Comparison of ENCODE assay signal across 13 cellular contexts in the genomic region with DNA sequence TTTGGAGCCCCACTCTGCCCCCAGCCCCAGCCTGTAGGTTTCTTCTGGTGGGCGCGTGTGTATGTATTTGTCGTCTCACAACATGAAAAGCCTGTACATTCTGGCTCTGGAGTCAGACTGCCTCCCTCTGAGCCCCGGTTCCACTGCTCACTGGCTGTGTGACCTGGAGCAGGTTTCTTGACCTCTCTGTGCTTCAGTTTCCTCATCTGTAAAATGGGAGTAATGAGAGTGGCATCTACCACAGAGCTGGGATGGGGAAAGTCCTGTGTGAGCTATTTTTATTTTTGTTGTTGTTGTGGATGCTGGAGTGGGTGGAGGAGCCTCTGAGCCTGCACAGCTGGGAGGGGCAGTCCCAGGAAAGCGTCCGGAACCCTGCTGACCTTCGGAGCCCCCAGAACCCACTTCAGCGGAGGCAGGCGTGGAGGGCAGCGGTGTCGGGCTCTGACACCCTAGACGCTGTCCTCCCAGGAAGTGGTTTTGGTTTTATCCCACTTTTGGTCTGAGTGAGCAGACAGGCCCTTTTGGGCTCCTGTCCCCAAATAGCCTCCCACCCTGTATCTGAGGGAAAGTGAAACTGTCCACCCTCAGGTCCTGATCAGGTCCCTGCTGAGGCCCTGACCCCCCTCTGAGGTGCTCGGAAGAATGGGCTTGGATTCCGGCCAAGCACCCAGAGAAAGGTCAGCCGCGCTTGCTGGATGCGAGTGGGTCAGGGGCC.
DNase-seq lines count a peak whose midpoint lies in the region; ATAC-seq, FAIRE-seq and TF ChIP-seq lines count a peak whose summit lies in the region.
"Had no signal": no experiment of that assay in that cellular context is flagged by ENCODE, and none has a peak within 500 bp of the region (broad histone marks: within the 10 kb centered on the region; RNA-seq: fewer than 3 reads in every experiment).

No MANE protein-coding gene starts in this region.

- H3K27ac ChIP-seq in SJCRH30 (peak overlapping the region; percentile 30), colonic mucosa (no peak overlapping the region)

- H3K4me3 Mint-ChIP-seq in natural killer cell = peak overlapping the region; percentile 69
- H3K4me3 Mint-ChIP-seq in T-cell = no peak overlapping the region
- H3K4me3 Mint-ChIP-seq: activated naive CD4-positive, alpha-beta T cell treated with anti-CD3 and anti-CD28 coated beads, Interleukin-2, amount 50 U/mL, for 24 hours; T-helper 1 cell treated with Interleukin-12 subunit alpha and Interleukin-12 subunit beta and Interleukin-4 antibody, amounts not matched to agents 30 μg/mL and 1 μg/mL, for 36 hours had no signal

- no peaks in the 10 kb centered on the region for H3K9me3 ChIP-seq in SJCRH30 (replicated peaks)
- no peaks in the 10 kb centered on the region for H3K9me3 ChIP-seq in colonic mucosa

- intact Hi-C loops in natural killer cell (cut with micrococcal nuclease) (no loop called here), colonic mucosa (cut with DNase I) (no loop called here)

- TF ChIP-seq POLR2A in H54 (IDR thresholded peaks at IDR 0.05; ENCODE audit: low read depth, low read length) = no peak

- H3K4me3 ChIP-seq in SJCRH30 (no peak overlapping the region), colonic mucosa (no peak overlapping the region)

- ATAC-seq in GM18873 (IDR thresholded peaks at IDR 0.05; ENCODE audit: low FRiP score, unreplicated experiment) (peak; percentile 52), HG02798 (IDR thresholded peaks at IDR 0.05; ENCODE audit: poor library complexity, unreplicated experiment) (peak; percentile 59), natural killer cell (peak in 1 of 3 donors; percentile 57), GM21717 (IDR thresholded peaks at IDR 0.05; ENCODE audit: unreplicated experiment) (no peak), T-cell (replicated peaks in 1 of 4) (no peak)

- DNase-seq in SJCRH30 (peak; percentile 36 to 58), natural killer cell (no peak), colonic mucosa (no peak), T-cell (no peak), H54 (ENCODE audit: insufficient read length, low spot score) (no peak)
- DNase-seq: activated CD4-positive, alpha-beta T cell treated with anti-CD3 and anti-CD28 coated beads, Interleukin-2, amount 50 U/mL, for 48 hours; EL; NCI-H187 treated with DMSO at 0.1 percent for 48 hours had no signal

- CTCF ChIA-PET in T-cell (lab: Charles Lee) = interaction anchor here in 1 of 2 donors (0.6 kb wide), 1 partner anchor 17 kb away, joined by 4 read pairs; no protein-coding TSS in a partner anchor

- no peaks in the 10 kb centered on the region for H3K27me3 Mint-ChIP-seq in natural killer cell (ENCODE audit: low read depth in 2 of 2)
- no peaks in the 10 kb centered on the region for H3K27me3 Mint-ChIP-seq in T-cell
- H3K27me3 Mint-ChIP-seq: activated naive CD4-positive, alpha-beta T cell treated with anti-CD3 and anti-CD28 coated beads, Interleukin-2, amount 50 U/mL, for 24 hours had no signal

- POLR2A ChIA-PET in T-cell (lab: Charles Lee) = interaction anchor here in 1 of 2 donors (0.7 kb wide), 1 partner anchor 564 kb away, joined by 3 read pairs; no protein-coding TSS in a partner anchor

- H3K4me1 ChIP-seq in SJCRH30 = peaks cover 28% of the 10 kb centered on the region
- no peaks in the 10 kb centered on the region for H3K4me1 ChIP-seq in colonic mucosa

- TF ChIP-seq CTCF in natural killer cell (IDR thresholded peaks at IDR 0.05) = no peak
- no peak for TF ChIP-seq CTCF in colonic mucosa (IDR thresholded peaks at IDR 0.05)

- H3K9me3 Mint-ChIP-seq in natural killer cell (no peaks in the 10 kb centered on the region), T-cell (no peaks in the 10 kb centered on the region)
- H3K9me3 Mint-ChIP-seq: activated naive CD4-positive, alpha-beta T cell treated with anti-CD3 and anti-CD28 coated beads, Interleukin-2, amount 50 U/mL, for 24 hours; T-helper 1 cell treated with Interleukin-12 subunit alpha and Interleukin-12 subunit beta and Interleukin-4 antibody, amounts not matched to agents 30 μg/mL and 1 μg/mL, for 36 hours had no signal

- H3K36me3 Mint-ChIP-seq in natural killer cell (no peaks in the 10 kb centered on the region), T-cell (no peaks in the 10 kb centered on the region)
- H3K36me3 Mint-ChIP-seq: activated naive CD4-positive, alpha-beta T cell treated with anti-CD3 and anti-CD28 coated beads, Interleukin-2, amount 50 U/mL, for 24 hours had no signal

- H3K27me3 ChIP-seq in SJCRH30 (no peaks in the 10 kb centered on the region), colonic mucosa (no peaks in the 10 kb centered on the region)

- H3K4me1 Mint-ChIP-seq in natural killer cell = peaks cover 9 to 19% of the 10 kb centered on the region in 2 donors
- H3K4me1 Mint-ChIP-seq in T-cell = peaks cover 7 to 14% (median 8%) of the 10 kb centered on the region in 3 donors

- H3K36me3 ChIP-seq in SJCRH30 (no peaks in the 10 kb centered on the region), colonic mucosa (no peaks in the 10 kb centered on the region)

- no peak for FAIRE-seq in H54 (lab: Jason Lieb, UNC)

- H3K9ac ChIP-seq in colonic mucosa (ENCODE audit: low read depth in 2 of 2, low read length in 2 of 2) = no peak overlapping the region

- H3K27ac Mint-ChIP-seq in natural killer cell = peak overlapping the region in 1 of 2 donors; percentile 49
- no peak overlapping the region for H3K27ac Mint-ChIP-seq in T-cell
- H3K27ac Mint-ChIP-seq: activated naive CD4-positive, alpha-beta T cell treated with anti-CD3 and anti-CD28 coated beads, Interleukin-2, amount 50 U/mL, for 24 hours; T-helper 1 cell treated with Interleukin-12 subunit alpha and Interleukin-12 subunit beta and Interleukin-4 antibody, amounts not matched to agents 30 μg/mL and 1 μg/mL, for 36 hours had no signal

Comparison
In these comparisons a context has a peak if more than half of its experiments do, and no peak if none do; other contexts are left out.
1. ATAC-seq: peak in GM18873 (single experiment) and HG02798 (single experiment); none in GM21717 (single experiment) and T-cell (0 of 4).
2. DNase-seq: peak in SJCRH30 (2 of 2); none in natural killer cell (single experiment), colonic mucosa (single experiment), T-cell (0 of 34) and H54 (single experiment).